ENCODE assay signal across 26 cellular contexts in the genomic region with DNA sequence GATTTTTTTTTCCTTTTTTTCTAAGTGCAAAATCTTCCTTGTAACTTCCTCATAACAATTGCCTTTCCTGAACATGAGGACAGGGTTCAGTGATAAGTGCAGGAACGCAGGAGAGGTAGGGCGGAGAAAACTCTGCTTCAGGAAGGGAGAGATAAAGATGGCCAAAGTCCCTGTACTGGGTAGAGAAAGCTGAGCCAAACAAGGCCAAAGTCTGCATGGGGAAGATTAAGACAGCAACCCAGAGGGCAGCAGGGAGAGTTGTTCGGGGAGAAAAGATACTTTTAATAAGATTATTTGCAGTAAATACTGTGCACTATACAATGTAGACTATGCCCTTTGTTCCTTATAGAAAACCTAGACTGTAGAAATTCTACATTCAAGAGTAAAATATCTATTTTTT. TPM values are rescaled to one million over a fixed set of nuclear protein-coding genes. Genes with fewer than 3 reads are reported as not detected.
DNase-seq lines count a peak whose midpoint lies in the region; ATAC-seq, FAIRE-seq and TF ChIP-seq lines count a peak whose summit lies in the region.
"Had no signal": no experiment of that assay in that cellular context is flagged by ENCODE, and none has a peak within 500 bp of the region (broad histone marks: within the 10 kb centered on the region; RNA-seq: fewer than 3 reads in every experiment).

No MANE protein-coding gene starts in this region.

- H3K27me3 ChIP-seq in Loucy (ENCODE audit: insufficient read depth, low read length, poor library complexity, severe bottlenecking), result no peaks in the 10 kb centered on the region
- H3K27me3 ChIP-seq in endothelial cell of umbilical vein (ENCODE audit: control insufficient read depth in 2 of 2, insufficient read depth in 2 of 2, low read length in 2 of 2), result peaks cover 17 to 18% of the 10 kb centered on the region in 2 experiments
- no peaks in the 10 kb centered on the region for H3K27me3 ChIP-seq in neural progenitor cell
- H3K27me3 ChIP-seq: sigmoid colon, SJSA1 had no signal

- TF ChIP-seq CTCF in Calu3 (IDR thresholded peaks at IDR 0.05; ENCODE audit: unreplicated experiment), result no peak
- TF ChIP-seq CTCF in Loucy (conservative IDR thresholded peaks at IDR 0.05; ENCODE audit: low read length), result no peak
- TF ChIP-seq CTCF in endothelial cell of umbilical vein (IDR thresholded peaks at IDR 0.05; ENCODE audit: extremely low read depth in 1 of 2, insufficient read depth in 1 of 2, low read depth in 1 of 2, low read length in 2 of 2), result no peak
- no peak for TF ChIP-seq CTCF in neural progenitor cell (IDR thresholded peaks at IDR 0.05)

- no peak for TF ChIP-seq POLR2A in endothelial cell of umbilical vein (IDR thresholded peaks at IDR 0.05; ENCODE audit: low read depth, low read length)
- no peak for TF ChIP-seq POLR2A in GM12891 (IDR thresholded peaks at IDR 0.05; ENCODE audit: low read depth, low read length)

- H3K4me1 Mint-ChIP-seq in Calu3 (ENCODE audit: low read depth, unreplicated experiment), result peaks cover 18% of the 10 kb centered on the region
- peaks cover 10% of the 10 kb centered on the region for H3K4me1 Mint-ChIP-seq in neural progenitor cell
- H3K4me1 Mint-ChIP-seq: activated B cell treated with CpG ODN at 0.5 μM for 24 hours, brain, CD14-positive monocyte had no signal

- H2AFZ ChIP-seq in Loucy (ENCODE audit: low read length), result peak overlapping the region; percentile 52; the same call in 1 of the 2 replicates
- H2AFZ ChIP-seq in endothelial cell of umbilical vein (ENCODE audit: low read depth, low read length), result no peak overlapping the region
- H2AFZ ChIP-seq in neural progenitor cell (replicated peaks), result peak overlapping the region; percentile 10

- H3K79me2 ChIP-seq in Loucy (ENCODE audit: insufficient read depth, low read length), result no peaks in the 10 kb centered on the region
- H3K79me2 ChIP-seq in endothelial cell of umbilical vein (ENCODE audit: control insufficient read depth, insufficient read depth, low read length), result no peaks in the 10 kb centered on the region
- H3K79me2 ChIP-seq in neural progenitor cell (ENCODE audit: low read depth), result no peaks in the 10 kb centered on the region

- no peaks in the 10 kb centered on the region for H3K9me3 ChIP-seq in Loucy (ENCODE audit: insufficient read depth, low read depth, low read length)
- no peaks in the 10 kb centered on the region for H3K9me3 ChIP-seq in endothelial cell of umbilical vein (replicated peaks; ENCODE audit: control insufficient read depth, insufficient read depth, low read length)
- no peaks in the 10 kb centered on the region for H3K9me3 ChIP-seq in neural progenitor cell (ENCODE audit: low read depth)
- H3K9me3 ChIP-seq: sigmoid colon, SJSA1 had no signal

- intact Hi-C loops in Calu3 (cut with micrococcal nuclease; ENCODE audit: unreplicated experiment) (no loop called here), endothelial cell of umbilical vein (cut with micrococcal nuclease) (no loop called here)

- H3K9ac ChIP-seq in Loucy (ENCODE audit: low read depth, low read length, poor library complexity, severe bottlenecking), result no peak overlapping the region
- H3K9ac ChIP-seq in endothelial cell of umbilical vein (replicated peaks; ENCODE audit: extremely low read depth, insufficient read depth, low read length), result no peak overlapping the region
- no peak overlapping the region for H3K9ac ChIP-seq in neural progenitor cell

- H3K9me3 Mint-ChIP-seq in Calu3 (ENCODE audit: low read depth, unreplicated experiment), result no peaks in the 10 kb centered on the region
- peaks cover 3% of the 10 kb centered on the region for H3K9me3 Mint-ChIP-seq in neural progenitor cell
- H3K9me3 Mint-ChIP-seq: activated B cell treated with CpG ODN at 0.5 μM for 24 hours; activated naive CD8-positive, alpha-beta T cell treated with anti-CD3 and anti-CD28 coated beads, Interleukin-2, amount 50 U/mL, for 24 hours; brain; natural killer cell had no signal

- no peak for FAIRE-seq in endothelial cell of umbilical vein (lab: Jason Lieb, UNC)
- no peak for FAIRE-seq in RCC 7860 (lab: Jason Lieb, UNC)
- FAIRE-seq in GM12891 (lab: Jason Lieb, UNC), result no peak
- FAIRE-seq: GM18507, H54 had no signal

- peak overlapping the region; percentile 7 for H3K27ac Mint-ChIP-seq in Calu3 (ENCODE audit: unreplicated experiment)
- H3K27ac Mint-ChIP-seq in neural progenitor cell, result no peak overlapping the region
- H3K27ac Mint-ChIP-seq: activated B cell treated with CpG ODN at 0.5 μM for 24 hours; activated naive CD8-positive, alpha-beta T cell treated with anti-CD3 and anti-CD28 coated beads, Interleukin-2, amount 50 U/mL, for 24 hours; brain; CD14-positive monocyte had no signal

- H3K9me2 ChIP-seq in Loucy (replicated peaks; ENCODE audit: low read depth, low read length), result no peaks in the 10 kb centered on the region

- H3F3A ChIP-seq in Loucy (ENCODE audit: low read depth) (no peaks in the 10 kb centered on the region), neural progenitor cell (ENCODE audit: low read depth) (no peaks in the 10 kb centered on the region)

- H3K36me3 ChIP-seq in Loucy (ENCODE audit: insufficient read depth, low read length), result no peaks in the 10 kb centered on the region
- H3K36me3 ChIP-seq in endothelial cell of umbilical vein (ENCODE audit: control insufficient read depth in 2 of 2, extremely low read depth in 1 of 2, insufficient read depth in 2 of 2, low read length in 2 of 2), result no peaks in the 10 kb centered on the region
- H3K36me3 ChIP-seq in neural progenitor cell, result no peaks in the 10 kb centered on the region
- H3K36me3 ChIP-seq: sigmoid colon, SJSA1 had no signal

- no peak for ATAC-seq in GM18868 (IDR thresholded peaks at IDR 0.05; ENCODE audit: unreplicated experiment)
- ATAC-seq: activated naive CD8-positive, alpha-beta T cell treated with anti-CD3 and anti-CD28 coated beads, Interleukin-2, amount 50 U/mL, for 24 hours; natural killer cell; T-helper 17 cell had no signal

- H3K4me2 ChIP-seq in Loucy (ENCODE audit: low read depth, low read length, poor library complexity, severe bottlenecking) (no peak overlapping the region), endothelial cell of umbilical vein (ENCODE audit: insufficient read depth, low read length) (no peak overlapping the region), neural progenitor cell (no peak overlapping the region)

- H3K36me3 Mint-ChIP-seq in Calu3 (ENCODE audit: insufficient read depth, unreplicated experiment) (no peaks in the 10 kb centered on the region), neural progenitor cell (peaks cover 2% of the 10 kb centered on the region)
- H3K36me3 Mint-ChIP-seq: brain, CD14-positive monocyte, natural killer cell had no signal

- H3K4me3 Mint-ChIP-seq in Calu3 (ENCODE audit: low read depth, unreplicated experiment) (no peak overlapping the region), neural progenitor cell (no peak overlapping the region)
- H3K4me3 Mint-ChIP-seq: activated B cell treated with CpG ODN at 0.5 μM for 24 hours; activated naive CD8-positive, alpha-beta T cell treated with anti-CD3 and anti-CD28 coated beads, Interleukin-2, amount 50 U/mL, for 24 hours; brain; CD14-positive monocyte; natural killer cell; T-helper 17 cell had no signal

- no peak overlapping the region for H3K27ac ChIP-seq in endothelial cell of umbilical vein (ENCODE audit: insufficient read depth, low read depth, low read length)
- no peak overlapping the region for H3K27ac ChIP-seq in neural progenitor cell
- H3K27ac ChIP-seq: sigmoid colon, SJSA1 had no signal

- H3K27me3 Mint-ChIP-seq in Calu3 (ENCODE audit: unreplicated experiment) (no peaks in the 10 kb centered on the region), neural progenitor cell (ENCODE audit: insufficient read depth, low read depth) (peaks cover 5% of the 10 kb centered on the region)
- H3K27me3 Mint-ChIP-seq: T-helper 17 cell had no signal

- no peak for DNase-seq in Calu3
- peak; percentile 9 for DNase-seq in endothelial cell of umbilical vein (ENCODE audit: low read depth, low spot score)
- no peak for DNase-seq in neural progenitor cell (ENCODE audit: low spot score)
- no peak for DNase-seq in RCC 7860 (ENCODE audit: low spot score)
- DNase-seq in activated T-cell treated with anti-CD3 and anti-CD28 coated beads, Interleukin-2, amount 50 U/mL, for 48 hours, result no peak
- no peak for DNase-seq in GM12891 (ENCODE audit: insufficient read length, low spot score)
- DNase-seq: activated B cell treated with CpG ODN at 0.5 μM for 24 hours; activated CD4-positive, alpha-beta T cell treated with anti-CD3 and anti-CD28 coated beads, Interleukin-2, amount 50 U/mL, for 4 hours; activated CD8-positive, alpha-beta memory T cell treated with anti-CD3 and anti-CD28 coated beads, Interleukin-2, amount 50 U/mL, for 48 hours; activated effector memory CD4-positive, alpha-beta T cell treated with anti-CD3 and anti-CD28 coated beads, Interleukin-2, amount 50 U/mL, for 16 hours; activated naive CD8-positive, alpha-beta T cell treated with anti-CD3 and anti-CD28 coated beads, Interleukin-2, amount 50 U/mL, for 24 hours; DMS 273 treated with DMSO at 0.1 percent for 48 hours; glutamatergic neuron; Karpas-422; natural killer cell; NCI-H187; sigmoid colon; substantia nigra; T-helper 17 cell had no signal

- POLR2A ChIA-PET in endothelial cell of umbilical vein (lab: Charles Lee), result no interaction called here

- H4K20me1 ChIP-seq in Loucy (ENCODE audit: insufficient read depth, low read length, poor library complexity, severe bottlenecking) (no peaks in the 10 kb centered on the region), endothelial cell of umbilical vein (replicated peaks; ENCODE audit: control insufficient read depth, extremely low read depth, insufficient read depth, low read length) (no peaks in the 10 kb centered on the region), neural progenitor cell (ENCODE audit: low read depth) (no peaks in the 10 kb centered on the region)

- H3K4me3 ChIP-seq in Loucy (ENCODE audit: low read length, poor library complexity, severe bottlenecking) (no peak overlapping the region), endothelial cell of umbilical vein (replicated peaks in 1 of 3; ENCODE audit: insufficient read depth in 1 of 3, low read depth in 1 of 3, low read length in 3 of 3) (no peak overlapping the region), neural progenitor cell (no peak overlapping the region)
- H3K4me3 ChIP-seq: sigmoid colon, SJSA1 had no signal

- no peaks in the 10 kb centered on the region for H3K4me1 ChIP-seq in Loucy (ENCODE audit: insufficient read depth, low read length, poor library complexity, severe bottlenecking)
- no peaks in the 10 kb centered on the region for H3K4me1 ChIP-seq in endothelial cell of umbilical vein (ENCODE audit: control insufficient read depth, extremely low read depth, insufficient read depth, low read length)
- no peaks in the 10 kb centered on the region for H3K4me1 ChIP-seq in neural progenitor cell
- H3K4me1 ChIP-seq: sigmoid colon had no signal

- H3K9me1 ChIP-seq in endothelial cell of umbilical vein (replicated peaks; ENCODE audit: control insufficient read depth, extremely low read depth, insufficient read depth, low read length), result no peaks in the 10 kb centered on the region

- dilution Hi-C loops in endothelial cell of umbilical vein (cut with MboI; ENCODE audit: extremely low pct_ligation_motif_present, low sequenced_read_pairs), result no loop called here

- CTCF ChIA-PET in Calu3 (lab: Charles Lee), result no interaction called here
- CTCF ChIA-PET in endothelial cell of umbilical vein (lab: Charles Lee), result no interaction called here

- BruUV-seq in Calu3 (replicated peaks; lab: Mats Ljungman, UMichigan), result no TSS peak
- no TSS peak for BruUV-seq in endothelial cell of umbilical vein (replicated peaks; lab: Mats Ljungman, UMichigan)

RNA-seq across cellular contexts. Expression of gene GOLGA4, which starts 13.3 kb away (rescaled TPM):
- total RNA-seq in Calu3 (2022) (63.1 and 76.8 TPM in 2 replicates), endothelial cell of umbilical vein (58.3 and 69.6 TPM in 2 replicates), neural progenitor cell (ENCODE audit: low replicate concordance) (33.8 and 50.4 TPM in 2 replicates)
- 5.1 and 7.6 TPM in 2 replicates for polyA plus RNA-seq in endothelial cell of umbilical vein
- 11.5 and 11.6 TPM in 2 replicates for polyA plus RNA-seq in endothelial cell of umbilical vein (2011; cell fraction: cytosol; rRNA removed)
- polyA plus RNA-seq in endothelial cell of umbilical vein (2011; cell fraction: nucleus; rRNA removed), result 21.1 and 22.6 TPM in 2 replicates
- 34.4 and 44.7 TPM in 2 replicates for polyA plus RNA-seq in endothelial cell of umbilical vein (2012)
- polyA minus RNA-seq in endothelial cell of umbilical vein, result 25.6 and 32.8 TPM in 2 replicates
- polyA minus RNA-seq in endothelial cell of umbilical vein (2011; cell fraction: cytosol; rRNA and poly(A)+ RNA removed), result 17.8 TPM
- 46.5 and 54.7 TPM in 2 replicates for polyA minus RNA-seq in endothelial cell of umbilical vein (2011; cell fraction: nucleus; rRNA and poly(A)+ RNA removed)
- 10.9 TPM for polyA plus RNA-seq in GM12891 (2012; ENCODE audit: low read depth, missing spikeins)

RNA-seq across cellular contexts. Expression of gene LRRFIP2, which starts 55.4 kb away (rescaled TPM):
- 38.8 and 41.9 TPM in 2 replicates for total RNA-seq in Calu3 (2022)
- 64.5 and 78.9 TPM in 2 replicates for total RNA-seq in endothelial cell of umbilical vein
- 14.9 and 20.8 TPM in 2 replicates for polyA plus RNA-seq in endothelial cell of umbilical vein
- polyA plus RNA-seq in endothelial cell of umbilical vein (2011; cell fraction: cytosol; rRNA removed), result 29.2 and 31.5 TPM in 2 replicates
- 58.9 and 80.8 TPM in 2 replicates for polyA plus RNA-seq in endothelial cell of umbilical vein (2011; cell fraction: nucleus; rRNA removed)
- 33.9 and 55.3 TPM in 2 replicates for polyA plus RNA-seq in endothelial cell of umbilical vein (2012)
- polyA minus RNA-seq in endothelial cell of umbilical vein, result 32.8 and 41.8 TPM in 2 replicates
- 17.3 TPM for polyA minus RNA-seq in endothelial cell of umbilical vein (2011; cell fraction: cytosol; rRNA and poly(A)+ RNA removed)
- polyA minus RNA-seq in endothelial cell of umbilical vein (2011; cell fraction: nucleus; rRNA and poly(A)+ RNA removed), result 115 and 182 TPM in 2 replicates
- 29.5 and 36.7 TPM in 2 replicates for total RNA-seq in neural progenitor cell (ENCODE audit: low replicate concordance)
- 15.5 TPM for polyA plus RNA-seq in GM12891 (2012; ENCODE audit: low read depth, missing spikeins)
